In the genomic region with DNA sequence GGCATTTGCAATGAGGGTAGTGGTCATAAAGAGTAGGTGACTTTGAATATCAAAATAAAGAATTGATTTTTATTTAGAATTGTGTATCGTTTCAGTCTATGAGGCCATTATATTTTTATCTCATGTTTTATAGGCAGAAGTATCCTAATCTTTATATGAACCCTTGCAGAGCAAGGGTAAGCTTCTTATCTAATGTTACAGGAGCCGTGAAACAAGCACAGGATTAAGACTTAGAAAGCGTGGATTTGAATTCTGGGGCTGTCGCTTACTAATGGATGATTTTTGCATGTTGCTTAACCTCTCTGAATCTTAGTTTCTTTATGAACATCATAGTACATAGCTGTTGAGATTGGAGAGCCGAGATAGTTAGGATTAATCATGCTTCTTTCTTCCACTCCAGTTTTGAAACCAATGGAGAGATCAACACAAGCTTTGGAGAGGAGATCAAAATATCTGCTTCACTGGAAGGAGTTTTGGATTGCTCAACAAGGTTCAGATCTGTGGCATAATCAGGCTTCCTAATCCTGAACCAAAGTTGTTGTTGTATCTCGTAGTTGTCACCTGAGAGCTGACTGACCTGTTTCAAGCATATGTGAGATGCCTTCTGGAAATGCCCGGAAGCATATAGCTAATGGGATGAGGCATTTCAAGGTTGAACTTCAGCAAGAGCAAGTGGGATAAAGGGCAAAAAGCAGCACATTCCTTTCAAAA, we compare ENCODE assay signal across 20 cellular contexts.
DNase-seq lines count a peak whose midpoint lies in the region; ATAC-seq, FAIRE-seq and TF ChIP-seq lines count a peak whose summit lies in the region.
"Had no signal": no experiment of that assay in that cellular context is flagged by ENCODE, and none has a peak within 500 bp of the region (broad histone marks: within the 10 kb centered on the region; RNA-seq: fewer than 3 reads in every experiment).

No MANE protein-coding gene starts in this region.

- no peaks in the 10 kb centered on the region for H3K9me1 ChIP-seq in K562 (ENCODE audit: control insufficient read depth, insufficient read depth, low read length)

- H4K20me1 ChIP-seq in K562 (replicated peaks; ENCODE audit: control insufficient read depth, insufficient read depth, low read length), result no peaks in the 10 kb centered on the region

- BruUV-seq in K562 (replicated peaks; lab: Mats Ljungman, UMichigan), result no TSS peak

- H3K27me3 ChIP-seq in K562 (ENCODE audit: control insufficient read depth in 2 of 2, insufficient read depth in 2 of 2, low read length in 2 of 2), result no peaks in the 10 kb centered on the region
- no peaks in the 10 kb centered on the region for H3K27me3 ChIP-seq in right cardiac atrium (ENCODE audit: control insufficient read depth, insufficient read depth)
- no peaks in the 10 kb centered on the region for H3K27me3 ChIP-seq in suprapubic skin

- TF ChIP-seq POLR2A in K562 (conservative IDR thresholded peaks at IDR 0.05) (no peak), suprapubic skin (IDR thresholded peaks at IDR 0.05) (no peak)

- TF ChIP-seq CTCF in K562 (IDR thresholded peaks at IDR 0.05 in 2 of 3, conservative IDR thresholded peaks at IDR 0.05 in 1 of 3; ENCODE audit: insufficient read depth in 2 of 3, low read depth in 1 of 3, low read length in 3 of 3) (no peak), suprapubic skin (IDR thresholded peaks at IDR 0.05) (no peak)

- H2AFZ ChIP-seq in K562 (ENCODE audit: low read depth, low read length), result no peak overlapping the region

- FAIRE-seq in K562 (lab: Jason Lieb, UNC), result no peak
- FAIRE-seq: G401.6, GM12892, HTR-8/SVneo had no signal

- in situ Hi-C loops in K562 (cut with MboI), result loop anchor here (10.0 kb wide), 1 partner anchor 530 kb away; no protein-coding TSS in a partner anchor

- H3K9ac ChIP-seq in K562 (ENCODE audit: insufficient read depth in 1 of 2, low read depth in 2 of 2, low read length in 2 of 2), result no peak overlapping the region

- H3K27ac ChIP-seq in K562 (ENCODE audit: extremely low read depth, low read depth, low read length) (no peak overlapping the region), right cardiac atrium (ENCODE audit: low read length) (peak overlapping the region; percentile 55), suprapubic skin (peak overlapping the region; percentile 59)

- H3K36me3 ChIP-seq in K562 (ENCODE audit: control insufficient read depth, insufficient read depth, low read length) (no peaks in the 10 kb centered on the region), suprapubic skin (no peaks in the 10 kb centered on the region)

- CTCF ChIA-PET in K562 (lab: Yijun Ruan, JAX; ENCODE audit: low intra/inter-chr PET ratio), result no interaction called here

- POLR2A ChIA-PET in K562 (lab: Yijun Ruan, JAX), result interaction anchor here (0.6 kb wide), 1 partner anchor 49 kb away, joined by 3 read pairs; no protein-coding TSS in a partner anchor

- H3K9me3 ChIP-seq in K562 (replicated peaks; ENCODE audit: control insufficient read depth, insufficient read depth, low read depth, low read length) (no peaks in the 10 kb centered on the region), right cardiac atrium (ENCODE audit: control insufficient read depth, low read length) (no peaks in the 10 kb centered on the region), suprapubic skin (no peaks in the 10 kb centered on the region)

- no peak for TF ChIP-seq EP300 in K562 (IDR thresholded peaks at IDR 0.05; ENCODE audit: low read length)
- no peak for TF ChIP-seq EP300 in suprapubic skin (IDR thresholded peaks at IDR 0.05)

- no peak for TF ChIP-seq RAD21 in K562 (CRISPR knock-in tag; conservative IDR thresholded peaks at IDR 0.05 in 1 of 2, IDR thresholded peaks at IDR 0.05 in 1 of 2)

- H3K4me1 ChIP-seq in K562 (replicated peaks in 1 of 2; ENCODE audit: control insufficient read depth in 2 of 2, insufficient read depth in 2 of 2, low read length in 2 of 2), result no peaks in the 10 kb centered on the region; a peak in 2 of 5 replicates
- H3K4me1 ChIP-seq in right cardiac atrium (ENCODE audit: control insufficient read depth, insufficient read depth, low read length), result no peaks in the 10 kb centered on the region
- peaks cover 20% of the 10 kb centered on the region for H3K4me1 ChIP-seq in suprapubic skin

- no peaks in the 10 kb centered on the region for H3K79me2 ChIP-seq in K562 (ENCODE audit: control insufficient read depth, insufficient read depth, low read length)

- H3K4me3 ChIP-seq in K562 (no peak overlapping the region), right cardiac atrium (ENCODE audit: low read length) (no peak overlapping the region), suprapubic skin (no peak overlapping the region)

- no peak overlapping the region; the same call in 1 of the 2 replicates for H3K4me2 ChIP-seq in K562 (ENCODE audit: insufficient read depth, low read length)

- intact Hi-C loops in K562 (cut with micrococcal nuclease), result loop anchor here (5.0 to 10.0 kb wide), 3 partner anchors 333 to 762 kb away; a partner anchor contains a TSS
- intact Hi-C loops in right cardiac atrium (cut with DNase I), result loop anchor here in 2 of 4 donors (5.0 kb wide), 2 partner anchors 528 to 533 kb away; no protein-coding TSS in a partner anchor

- DNase-seq in NCI-H82 (lab: John Stamatoyannopoulos, UW), result peak; percentile 73
- DNase-seq in K562 (ENCODE audit: extremely low read depth in 1 of 4, low spot score in 3 of 4), result peak in 1 of 4 experiments; percentile 7
- DNase-seq in right cardiac atrium, result no peak
- no peak for DNase-seq in suprapubic skin (ENCODE audit: low spot score in 2 of 2)
- DNase-seq in pons (ENCODE audit: low spot score), result no peak
- no peak for DNase-seq in activated CD8-positive, alpha-beta memory T cell treated with anti-CD3 and anti-CD28 coated beads for 24 hours
- no peak for DNase-seq in GM03348 (ENCODE audit: low spot score)
- no peak for DNase-seq in SW 1271 (lab: John Stamatoyannopoulos, UW)
- DNase-seq: AML-193; CD4-positive, CD25-positive, alpha-beta regulatory T cell; DMS79; NCI-H1436; NCI-H2081; NCI-H2227 treated with DMSO at 0.1 percent for 48 hours; NCI-H526; SHP77 had no signal

- 5% methylated on average over 7 of the region's 7 CpGs for WGBS in K562 (ENCODE audit: insufficient coverage, low coverage, missing lambda C conversion rate)
- WGBS in right cardiac atrium, result 74% methylated on average over 7 of the region's 7 CpGs
- 86% methylated on average over 7 of the region's 7 CpGs for WGBS in suprapubic skin

- ATAC-seq in K562 (no peak), right cardiac atrium (no peak)
- ATAC-seq: HCT116 had no signal

TF ChIP-seq in K562, 482 proteins besides CTCF, POLR2A, EP300 and RAD21:
- TF ChIP-seq CBFA2T2 (conservative IDR thresholded peaks at IDR 0.05) (peak; percentile 38; the same call in 1 of the 2 replicates), TAL1 (IDR thresholded peaks at IDR 0.05) (peak; percentile 44), TCF3 (CRISPR knock-in tag; IDR thresholded peaks at IDR 0.05) (peak; percentile 50), NCOR1 (IDR thresholded peaks at IDR 0.05) (0 out of 2 replicates have a peak, but pooled peaks have one; percentile 5), CEBPG (CRISPR knock-in tag; IDR thresholded peaks at IDR 0.05) (no peak), CEBPG (tag; conservative IDR thresholded peaks at IDR 0.05 in 1 of 2, IDR thresholded peaks at IDR 0.05 in 1 of 2) (peak in 1 of 2 experiments; percentile 46; a peak in 2 of 4 replicates), CBFA2T3 (IDR thresholded peaks at IDR 0.05) (peak; percentile 54; the same call in 1 of the 2 replicates)
- TF ChIP-seq, protein P1, sequence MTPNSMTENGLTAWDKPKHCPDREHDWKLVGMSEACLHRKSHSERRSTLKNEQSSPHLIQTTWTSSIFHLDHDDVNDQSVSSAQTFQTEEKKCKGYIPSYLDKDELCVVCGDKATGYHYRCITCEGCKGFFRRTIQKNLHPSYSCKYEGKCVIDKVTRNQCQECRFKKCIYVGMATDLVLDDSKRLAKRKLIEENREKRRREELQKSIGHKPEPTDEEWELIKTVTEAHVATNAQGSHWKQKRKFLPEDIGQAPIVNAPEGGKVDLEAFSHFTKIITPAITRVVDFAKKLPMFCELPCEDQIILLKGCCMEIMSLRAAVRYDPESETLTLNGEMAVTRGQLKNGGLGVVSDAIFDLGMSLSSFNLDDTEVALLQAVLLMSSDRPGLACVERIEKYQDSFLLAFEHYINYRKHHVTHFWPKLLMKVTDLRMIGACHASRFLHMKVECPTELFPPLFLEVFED (CRISPR knock-in tag; conservative IDR thresholded peaks at IDR 0.05), result no peak
- TF ChIP-seq, protein P2, sequence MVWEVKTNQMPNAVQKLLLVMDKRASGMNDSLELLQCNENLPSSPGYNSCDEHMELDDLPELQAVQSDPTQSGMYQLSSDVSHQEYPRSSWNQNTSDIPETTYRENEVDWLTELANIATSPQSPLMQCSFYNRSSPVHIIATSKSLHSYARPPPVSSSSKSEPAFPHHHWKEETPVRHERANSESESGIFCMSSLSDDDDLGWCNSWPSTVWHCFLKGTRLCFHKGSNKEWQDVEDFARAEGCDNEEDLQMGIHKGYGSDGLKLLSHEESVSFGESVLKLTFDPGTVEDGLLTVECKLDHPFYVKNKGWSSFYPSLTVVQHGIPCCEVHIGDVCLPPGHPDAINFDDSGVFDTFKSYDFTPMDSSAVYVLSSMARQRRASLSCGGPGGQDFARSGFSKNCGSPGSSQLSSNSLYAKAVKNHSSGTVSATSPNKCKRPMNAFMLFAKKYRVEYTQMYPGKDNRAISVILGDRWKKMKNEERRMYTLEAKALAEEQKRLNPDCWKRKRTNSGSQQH (CRISPR knock-in tag; IDR thresholded peaks at IDR 0.05), result no peak
- TF ChIP-seq, protein P3, sequence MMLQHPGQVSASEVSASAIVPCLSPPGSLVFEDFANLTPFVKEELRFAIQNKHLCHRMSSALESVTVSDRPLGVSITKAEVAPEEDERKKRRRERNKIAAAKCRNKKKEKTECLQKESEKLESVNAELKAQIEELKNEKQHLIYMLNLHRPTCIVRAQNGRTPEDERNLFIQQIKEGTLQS (IDR thresholded peaks at IDR 0.05), result no peak
- TF ChIP-seq, protein P3 (CRISPR knock-in tag; conservative IDR thresholded peaks at IDR 0.05), result no peak
